1 cellular context compared by ENCODE assay signal in the genomic region with DNA sequence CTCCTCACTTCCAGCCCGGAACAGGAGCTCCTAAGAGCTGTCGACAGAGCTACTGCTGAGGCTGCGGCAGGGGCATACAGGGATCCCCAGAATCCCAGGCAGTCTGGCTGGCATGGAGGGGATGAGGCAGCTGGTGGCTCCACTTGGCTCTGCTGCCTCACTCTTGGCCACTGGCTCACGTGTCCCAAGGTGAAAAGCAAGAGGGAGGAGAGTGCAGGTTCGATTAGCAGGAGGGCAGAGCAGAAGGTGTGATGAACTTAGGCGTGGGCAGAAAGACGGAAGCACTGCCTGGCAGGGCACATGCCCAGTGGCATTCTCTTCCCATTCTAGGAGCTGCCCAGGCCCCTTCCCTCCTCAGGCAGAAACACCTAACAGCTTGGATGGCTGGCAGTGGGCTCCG.
TF ChIP-seq lines count a peak whose summit lies in the region.

No MANE protein-coding gene starts in this region.

TF ChIP-seq in HCT116, 20 proteins besides CTCF, POLR2A, EP300 and RAD21:
- TF ChIP-seq POLR2AphosphoS5 (IDR thresholded peaks at IDR 0.05; ENCODE audit: low read depth, low read length) (no peak), ZFX (IDR thresholded peaks at IDR 0.05) (no peak), CEBPB (IDR thresholded peaks at IDR 0.05; ENCODE audit: low read depth) (no peak), CBX3 (IDR thresholded peaks at IDR 0.05; ENCODE audit: low read depth) (no peak), SP1 (IDR thresholded peaks at IDR 0.05; ENCODE audit: low read depth) (no peak), ZNF274 (IDR thresholded peaks at IDR 0.05; ENCODE audit: low read depth, low read length) (no peak), FOSL1 (IDR thresholded peaks at IDR 0.05; ENCODE audit: low read depth) (no peak), EZH2phosphoT487 (IDR thresholded peaks at IDR 0.05; ENCODE audit: borderline replicate concordance) (no peak), JUND (IDR thresholded peaks at IDR 0.05) (no peak), ELF1 (IDR thresholded peaks at IDR 0.05; ENCODE audit: borderline replicate concordance, low read depth) (no peak), TCF7L2 (IDR thresholded peaks at IDR 0.05; ENCODE audit: borderline replicate concordance, extremely low read depth, insufficient read depth, insufficient read length) (no peak), EGR1 (IDR thresholded peaks at IDR 0.05; ENCODE audit: low read depth) (no peak), SRF (IDR thresholded peaks at IDR 0.05; ENCODE audit: low read depth) (no peak), SIN3A (IDR thresholded peaks at IDR 0.05; ENCODE audit: low read depth) (no peak)
- TF ChIP-seq, protein P1, sequence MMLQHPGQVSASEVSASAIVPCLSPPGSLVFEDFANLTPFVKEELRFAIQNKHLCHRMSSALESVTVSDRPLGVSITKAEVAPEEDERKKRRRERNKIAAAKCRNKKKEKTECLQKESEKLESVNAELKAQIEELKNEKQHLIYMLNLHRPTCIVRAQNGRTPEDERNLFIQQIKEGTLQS (IDR thresholded peaks at IDR 0.05) = no peak
- TF ChIP-seq, protein P2, sequence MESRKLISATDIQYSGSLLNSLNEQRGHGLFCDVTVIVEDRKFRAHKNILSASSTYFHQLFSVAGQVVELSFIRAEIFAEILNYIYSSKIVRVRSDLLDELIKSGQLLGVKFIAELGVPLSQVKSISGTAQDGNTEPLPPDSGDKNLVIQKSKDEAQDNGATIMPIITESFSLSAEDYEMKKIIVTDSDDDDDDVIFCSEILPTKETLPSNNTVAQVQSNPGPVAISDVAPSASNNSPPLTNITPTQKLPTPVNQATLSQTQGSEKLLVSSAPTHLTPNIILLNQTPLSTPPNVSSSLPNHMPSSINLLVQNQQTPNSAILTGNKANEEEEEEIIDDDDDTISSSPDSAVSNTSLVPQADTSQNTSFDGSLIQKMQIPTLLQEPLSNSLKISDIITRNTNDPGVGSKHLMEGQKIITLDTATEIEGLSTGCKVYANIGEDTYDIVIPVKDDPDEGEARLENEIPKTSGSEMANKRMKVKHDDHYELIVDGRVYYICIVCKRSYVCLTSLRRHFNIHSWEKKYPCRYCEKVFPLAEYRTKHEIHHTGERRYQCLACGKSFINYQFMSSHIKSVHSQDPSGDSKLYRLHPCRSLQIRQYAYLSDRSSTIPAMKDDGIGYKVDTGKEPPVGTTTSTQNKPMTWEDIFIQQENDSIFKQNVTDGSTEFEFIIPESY (IDR thresholded peaks at IDR 0.05; ENCODE audit: extremely low read depth, insufficient replicate concordance, low read length) = no peak
- TF ChIP-seq, protein P3, sequence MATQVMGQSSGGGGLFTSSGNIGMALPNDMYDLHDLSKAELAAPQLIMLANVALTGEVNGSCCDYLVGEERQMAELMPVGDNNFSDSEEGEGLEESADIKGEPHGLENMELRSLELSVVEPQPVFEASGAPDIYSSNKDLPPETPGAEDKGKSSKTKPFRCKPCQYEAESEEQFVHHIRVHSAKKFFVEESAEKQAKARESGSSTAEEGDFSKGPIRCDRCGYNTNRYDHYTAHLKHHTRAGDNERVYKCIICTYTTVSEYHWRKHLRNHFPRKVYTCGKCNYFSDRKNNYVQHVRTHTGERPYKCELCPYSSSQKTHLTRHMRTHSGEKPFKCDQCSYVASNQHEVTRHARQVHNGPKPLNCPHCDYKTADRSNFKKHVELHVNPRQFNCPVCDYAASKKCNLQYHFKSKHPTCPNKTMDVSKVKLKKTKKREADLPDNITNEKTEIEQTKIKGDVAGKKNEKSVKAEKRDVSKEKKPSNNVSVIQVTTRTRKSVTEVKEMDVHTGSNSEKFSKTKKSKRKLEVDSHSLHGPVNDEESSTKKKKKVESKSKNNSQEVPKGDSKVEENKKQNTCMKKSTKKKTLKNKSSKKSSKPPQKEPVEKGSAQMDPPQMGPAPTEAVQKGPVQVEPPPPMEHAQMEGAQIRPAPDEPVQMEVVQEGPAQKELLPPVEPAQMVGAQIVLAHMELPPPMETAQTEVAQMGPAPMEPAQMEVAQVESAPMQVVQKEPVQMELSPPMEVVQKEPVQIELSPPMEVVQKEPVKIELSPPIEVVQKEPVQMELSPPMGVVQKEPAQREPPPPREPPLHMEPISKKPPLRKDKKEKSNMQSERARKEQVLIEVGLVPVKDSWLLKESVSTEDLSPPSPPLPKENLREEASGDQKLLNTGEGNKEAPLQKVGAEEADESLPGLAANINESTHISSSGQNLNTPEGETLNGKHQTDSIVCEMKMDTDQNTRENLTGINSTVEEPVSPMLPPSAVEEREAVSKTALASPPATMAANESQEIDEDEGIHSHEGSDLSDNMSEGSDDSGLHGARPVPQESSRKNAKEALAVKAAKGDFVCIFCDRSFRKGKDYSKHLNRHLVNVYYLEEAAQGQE (IDR thresholded peaks at IDR 0.05; ENCODE audit: low read depth) = no peak
